In the genomic region with DNA sequence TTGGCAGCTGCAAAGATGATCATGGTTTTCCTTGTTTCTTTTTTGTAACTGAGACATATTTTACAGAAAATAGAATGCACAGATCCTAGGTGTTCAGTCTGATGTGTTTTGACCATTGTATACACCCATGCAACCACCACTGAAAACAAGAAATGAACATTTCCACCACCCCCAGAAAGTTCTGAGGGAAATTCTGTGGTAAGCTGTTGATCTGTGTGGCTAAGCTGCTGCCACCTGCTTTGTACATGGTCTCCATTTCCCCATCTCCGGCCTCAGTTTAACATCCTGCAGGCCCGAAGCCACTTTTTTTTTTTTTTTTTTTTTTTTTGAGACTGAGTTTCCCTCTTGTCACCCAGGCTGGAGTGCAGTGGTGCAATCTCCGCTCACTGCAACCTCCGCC, we compare ENCODE assay signal across 13 cellular contexts.
DNase-seq lines count a peak whose midpoint lies in the region; ATAC-seq lines count a peak whose summit lies in the region.
"Had no signal": no experiment of that assay in that cellular context is flagged by ENCODE, and none has a peak within 500 bp of the region (broad histone marks: within the 10 kb centered on the region; RNA-seq: fewer than 3 reads in every experiment).

No MANE protein-coding gene starts in this region.

- peak; percentile 4 to 12 for DNase-seq in activated CD4-positive, alpha-beta T cell treated with anti-CD3 and anti-CD28 coated beads, Interleukin-2, amount 50 U/mL, for 48 hours
- DNase-seq in cerebellum (ENCODE audit: low spot score) (no peak), DMS153 treated with DMSO at 0.1 percent for 48 hours (lab: John Stamatoyannopoulos, UW; ENCODE audit: unreplicated experiment) (no peak)
- no peak for DNase-seq in effector memory CD4-positive, alpha-beta T cell
- DNase-seq in stimulated activated CD4-positive, alpha-beta T cell treated with anti-CD3 and anti-CD28 coated beads, Interleukin-1b, Interleukin-23, amount 100 ng/mL, for 48 hours, result no peak
- DNase-seq: activated effector memory CD4-positive, alpha-beta T cell treated with anti-CD3 and anti-CD28 coated beads, Interleukin-2, amount 50 U/mL, for 16 hours; NCI-H1417 had no signal

- no peak overlapping the region for H3K27ac ChIP-seq in effector memory CD4-positive, alpha-beta T cell (ENCODE audit: insufficient read depth, low read length, poor library complexity, severe bottlenecking)
- H3K27ac ChIP-seq: neutrophil, SK-N-MC had no signal

- ATAC-seq in GM18502 (IDR thresholded peaks at IDR 0.05; ENCODE audit: poor library complexity, unreplicated experiment) (peak; percentile 100), GM19468 (IDR thresholded peaks at IDR 0.05; ENCODE audit: extremely low read depth, unreplicated experiment) (peak; percentile 76), HG03095 (IDR thresholded peaks at IDR 0.05; ENCODE audit: unreplicated experiment) (peak; percentile 97)

- H3K36me3 ChIP-seq in effector memory CD4-positive, alpha-beta T cell (ENCODE audit: control insufficient read depth, insufficient read depth, low read length), result no peaks in the 10 kb centered on the region
- H3K36me3 ChIP-seq: HAP-1, neutrophil had no signal

- H3K4me3 ChIP-seq in effector memory CD4-positive, alpha-beta T cell (ENCODE audit: insufficient read depth, low read depth, low read length, poor library complexity, severe bottlenecking), result no peak overlapping the region
- H3K4me3 ChIP-seq: HAP-1, SK-N-MC had no signal

- H3K4me1 ChIP-seq in effector memory CD4-positive, alpha-beta T cell (ENCODE audit: control insufficient read depth, insufficient read depth, low read length, poor library complexity, severe bottlenecking), result peaks cover 2% of the 10 kb centered on the region

- no peaks in the 10 kb centered on the region for H3K27me3 ChIP-seq in effector memory CD4-positive, alpha-beta T cell (replicated peaks; ENCODE audit: control insufficient read depth, insufficient read depth, low read length, poor library complexity, severe bottlenecking)
- H3K27me3 ChIP-seq: neutrophil had no signal

- no peaks in the 10 kb centered on the region for H3K9me3 ChIP-seq in effector memory CD4-positive, alpha-beta T cell (ENCODE audit: control insufficient read depth, low read length)
- H3K9me3 ChIP-seq: HAP-1, neutrophil had no signal

Comparison
In these comparisons a context has a peak if more than half of its experiments do, and no peak if none do; other contexts are left out.
1. DNase-seq: peak in activated CD4-positive, alpha-beta T cell treated with anti-CD3 and anti-CD28 coated beads, Interleukin-2, amount 50 U/mL, for 48 hours (2 of 2); none in cerebellum (single experiment), effector memory CD4-positive, alpha-beta T cell (0 of 3), DMS153 treated with DMSO at 0.1 percent for 48 hours (single experiment) and stimulated activated CD4-positive, alpha-beta T cell treated with anti-CD3 and anti-CD28 coated beads, Interleukin-1b, Interleukin-23, amount 100 ng/mL, for 48 hours (single experiment).
2. Peak in every context shown above with its lines, with median percentiles within 50 percentile points of each other: ATAC-seq.